In genomic region chr12:104669851-104670337, GRCh38 we compare ENCODE assay signal across 8 cellular contexts.
DNase-seq lines count a peak whose midpoint lies in the region; ATAC-seq lines count a peak whose summit lies in the region.

No MANE protein-coding gene starts in this region.

- peaks cover 66% of the 10 kb centered on the region for H3K4me1 Mint-ChIP-seq in activated CD4-positive, alpha-beta T cell treated with anti-CD3 and anti-CD28 coated beads, Interleukin-2, amount 10 ng/mL, durations not matched to agents 24 days and 14 days
- peaks cover 87% of the 10 kb centered on the region for H3K4me1 Mint-ChIP-seq in activated T-helper 1 cell treated with anti-CD3 and anti-CD28 coated beads, Interleukin-12 subunit alpha, Interleukin-12 subunit beta, Interleukin-2, Interleukin-4 antibody, amounts not matched to agents 30 ng/mL and 10 ng/mL and 1 ng/mL, durations not matched to agents 14 hours and 24 hours and 36 hours (ENCODE audit: low read depth)

- H3K27me3 Mint-ChIP-seq in activated CD4-positive, alpha-beta T cell treated with anti-CD3 and anti-CD28 coated beads, Interleukin-2, amount 10 ng/mL, durations not matched to agents 24 days and 14 days: no peaks in the 10 kb centered on the region
- no peaks in the 10 kb centered on the region for H3K27me3 Mint-ChIP-seq in activated T-helper 1 cell treated with anti-CD3 and anti-CD28 coated beads, Interleukin-12 subunit alpha, Interleukin-12 subunit beta, Interleukin-2, Interleukin-4 antibody, amounts not matched to agents 30 ng/mL and 10 ng/mL and 1 ng/mL, durations not matched to agents 14 hours and 24 hours and 36 hours (ENCODE audit: insufficient read depth)

- peak overlapping the region; percentile 89 for H3K27ac Mint-ChIP-seq in activated CD4-positive, alpha-beta T cell treated with anti-CD3 and anti-CD28 coated beads, Interleukin-2, amount 10 ng/mL, durations not matched to agents 24 days and 14 days
- H3K27ac Mint-ChIP-seq in activated T-helper 1 cell treated with anti-CD3 and anti-CD28 coated beads, Interleukin-12 subunit alpha, Interleukin-12 subunit beta, Interleukin-2, Interleukin-4 antibody, amounts not matched to agents 30 ng/mL and 10 ng/mL and 1 ng/mL, durations not matched to agents 14 hours and 24 hours and 36 hours: peak overlapping the region; percentile 91

- peak; percentile 69 for ATAC-seq in HG03432 (IDR thresholded peaks at IDR 0.05; ENCODE audit: unreplicated experiment)

- H3K9me3 Mint-ChIP-seq in activated CD4-positive, alpha-beta T cell treated with anti-CD3 and anti-CD28 coated beads, Interleukin-2, amount 10 ng/mL, durations not matched to agents 24 days and 14 days: no peaks in the 10 kb centered on the region
- H3K9me3 Mint-ChIP-seq in activated T-helper 1 cell treated with anti-CD3 and anti-CD28 coated beads, Interleukin-12 subunit alpha, Interleukin-12 subunit beta, Interleukin-2, Interleukin-4 antibody, amounts not matched to agents 30 ng/mL and 10 ng/mL and 1 ng/mL, durations not matched to agents 14 hours and 24 hours and 36 hours: no peaks in the 10 kb centered on the region

- intact Hi-C loops in activated CD4-positive, alpha-beta T cell treated with anti-CD3 and anti-CD28 coated beads, Interleukin-2, amount 10 ng/mL, durations not matched to agents 24 days and 14 days (cut with micrococcal nuclease): loop anchor here (2.0 to 5.0 kb wide), 4 partner anchors 173 to 383 kb away; partner anchors contain the start of genes CHST11 and SLC41A2
- intact Hi-C loops in activated T-helper 1 cell treated with anti-CD3 and anti-CD28 coated beads, Interleukin-12 subunit alpha, Interleukin-12 subunit beta, Interleukin-2, Interleukin-4 antibody, amounts not matched to agents 30 ng/mL and 10 ng/mL and 1 ng/mL, durations not matched to agents 14 hours and 24 hours and 36 hours (cut with micrococcal nuclease): loop anchor here (2.0 to 5.0 kb wide), 4 partner anchors 31 to 448 kb away; no protein-coding TSS in a partner anchor

- DNase-seq in activated CD4-positive, alpha-beta T cell treated with anti-CD3 and anti-CD28 coated beads, Interleukin-2, amount 10 ng/mL, durations not matched to agents 24 days and 14 days: peak; percentile 81
- DNase-seq in activated CD4-positive, alpha-beta T cell treated with anti-CD3 and anti-CD28 coated beads, Interleukin-2, amount 50 U/mL, for 4 hours: no peak
- DNase-seq in activated T-helper 1 cell treated with anti-CD3 and anti-CD28 coated beads, Interleukin-12 subunit alpha, Interleukin-12 subunit beta, Interleukin-2, Interleukin-4 antibody, amounts not matched to agents 30 ng/mL and 10 ng/mL and 1 ng/mL, durations not matched to agents 14 hours and 24 hours and 36 hours (ENCODE audit: low spot score): no peak
- DNase-seq in kidney tubule cell (ENCODE audit: low spot score): peak; percentile 20
- DNase-seq in stimulated activated CD4-positive, alpha-beta T cell treated with anti-CD3 and anti-CD28 coated beads, Interleukin-12 subunit alpha, Interleukin-12 subunit beta, amount 100 ng/mL, for 4 hours: no peak
- no peak for DNase-seq in LoVo (ENCODE audit: low spot score)
- no peak for DNase-seq in DMS153 treated with DMSO at 0.1 percent for 48 hours (lab: John Stamatoyannopoulos, UW; ENCODE audit: unreplicated experiment)

- H3K36me3 Mint-ChIP-seq in activated CD4-positive, alpha-beta T cell treated with anti-CD3 and anti-CD28 coated beads, Interleukin-2, amount 10 ng/mL, durations not matched to agents 24 days and 14 days (ENCODE audit: low read depth): peaks cover 15% of the 10 kb centered on the region
- H3K36me3 Mint-ChIP-seq in activated T-helper 1 cell treated with anti-CD3 and anti-CD28 coated beads, Interleukin-12 subunit alpha, Interleukin-12 subunit beta, Interleukin-2, Interleukin-4 antibody, amounts not matched to agents 30 ng/mL and 10 ng/mL and 1 ng/mL, durations not matched to agents 14 hours and 24 hours and 36 hours (ENCODE audit: low read depth): peaks cover 19% of the 10 kb centered on the region

- H3K4me3 Mint-ChIP-seq in activated CD4-positive, alpha-beta T cell treated with anti-CD3 and anti-CD28 coated beads, Interleukin-2, amount 10 ng/mL, durations not matched to agents 24 days and 14 days: peak overlapping the region; percentile 57
- H3K4me3 Mint-ChIP-seq in activated T-helper 1 cell treated with anti-CD3 and anti-CD28 coated beads, Interleukin-12 subunit alpha, Interleukin-12 subunit beta, Interleukin-2, Interleukin-4 antibody, amounts not matched to agents 30 ng/mL and 10 ng/mL and 1 ng/mL, durations not matched to agents 14 hours and 24 hours and 36 hours: peak overlapping the region; percentile 50

Comparison
In these comparisons a context has a peak if more than half of its experiments do, and no peak if none do; other contexts are left out.
1. DNase-seq: peak in activated CD4-positive, alpha-beta T cell treated with anti-CD3 and anti-CD28 coated beads, Interleukin-2, amount 10 ng/mL, durations not matched to agents 24 days and 14 days (single experiment) and kidney tubule cell (single experiment); none in activated CD4-positive, alpha-beta T cell treated with anti-CD3 and anti-CD28 coated beads, Interleukin-2, amount 50 U/mL, for 4 hours (0 of 2), activated T-helper 1 cell treated with anti-CD3 and anti-CD28 coated beads, Interleukin-12 subunit alpha, Interleukin-12 subunit beta, Interleukin-2, Interleukin-4 antibody, amounts not matched to agents 30 ng/mL and 10 ng/mL and 1 ng/mL, durations not matched to agents 14 hours and 24 hours and 36 hours (single experiment), stimulated activated CD4-positive, alpha-beta T cell treated with anti-CD3 and anti-CD28 coated beads, Interleukin-12 subunit alpha, Interleukin-12 subunit beta, amount 100 ng/mL, for 4 hours (single experiment), LoVo (single experiment) and DMS153 treated with DMSO at 0.1 percent for 48 hours (single experiment).